Comparison of ENCODE assay signal across 10 cellular contexts in genomic region chr7:116592445-116592844, GRCh38.
DNase-seq lines count a peak whose midpoint lies in the region; ATAC-seq, FAIRE-seq and TF ChIP-seq lines count a peak whose summit lies in the region.
"Had no signal": no experiment of that assay in that cellular context is flagged by ENCODE, and none has a peak within 500 bp of the region (broad histone marks: within the 10 kb centered on the region; RNA-seq: fewer than 3 reads in every experiment).

No MANE protein-coding gene starts in this region.

- peaks cover 15% of the 10 kb centered on the region for H3F3A ChIP-seq in GM23248 (ENCODE audit: insufficient read depth)

- no peaks in the 10 kb centered on the region for H4K20me1 ChIP-seq in GM23248 (ENCODE audit: insufficient read depth)

- H3K9me2 ChIP-seq in GM23248 (ENCODE audit: insufficient read depth) = no peaks in the 10 kb centered on the region

- no peak for TF ChIP-seq CTCF in heart right ventricle (IDR thresholded peaks at IDR 0.05)

- H3K4me1 ChIP-seq in heart right ventricle (peaks cover 0 to 33% (median 30%) of the 10 kb centered on the region in 9 donors), rectal smooth muscle tissue (ENCODE audit: control insufficient read depth, insufficient read depth, low read length) (peaks cover 4% of the 10 kb centered on the region), GM23248 (ENCODE audit: insufficient read depth) (peaks cover 15% of the 10 kb centered on the region)

- no peaks in the 10 kb centered on the region for H3K79me2 ChIP-seq in GM23248 (ENCODE audit: insufficient read depth)

- H2AFZ ChIP-seq in GM23248 = no peak overlapping the region

- FAIRE-seq in RCC 7860 (lab: Jason Lieb, UNC) = peak; percentile 88

- peak overlapping the region in 7 of 10 donors; percentile 2 to 41 (median 18) for H3K4me3 ChIP-seq in heart right ventricle
- peak overlapping the region; percentile 27 for H3K4me3 ChIP-seq in rectal smooth muscle tissue (ENCODE audit: low read length)
- H3K4me3 ChIP-seq in GM23248 = no peak overlapping the region

- no peaks in the 10 kb centered on the region for H3K36me3 ChIP-seq in heart right ventricle
- no peaks in the 10 kb centered on the region for H3K36me3 ChIP-seq in rectal smooth muscle tissue (ENCODE audit: control insufficient read depth, insufficient read depth, low read length)
- no peaks in the 10 kb centered on the region for H3K36me3 ChIP-seq in GM23248 (ENCODE audit: low read depth)

- no peak overlapping the region for H3K9ac ChIP-seq in rectal smooth muscle tissue (ENCODE audit: low read length)
- no peak overlapping the region for H3K9ac ChIP-seq in GM23248

- H3K27ac ChIP-seq in heart right ventricle = peak overlapping the region in 5 of 10 donors; percentile 4 to 49 (median 33)
- H3K27ac ChIP-seq in rectal smooth muscle tissue (ENCODE audit: low read depth, low read length) = no peak overlapping the region
- no peak overlapping the region for H3K27ac ChIP-seq in GM23248
- H3K27ac ChIP-seq: epithelial cell of prostate had no signal

- H3K4me2 ChIP-seq in GM23248 (ENCODE audit: unreplicated experiment) = no peak overlapping the region

- H3K27me3 ChIP-seq in heart right ventricle (peaks cover 0 to 19% (median 0%) of the 10 kb centered on the region in 7 donors), rectal smooth muscle tissue (ENCODE audit: control insufficient read depth, insufficient read depth, low read length) (no peaks in the 10 kb centered on the region), GM23248 (replicated peaks; ENCODE audit: insufficient read depth) (no peaks in the 10 kb centered on the region)

- peak; percentile 69 for DNase-seq in DMS79 (lab: John Stamatoyannopoulos, UW)
- DNase-seq in RCC 7860 (ENCODE audit: low spot score) = peak; percentile 75
- DNase-seq in heart right ventricle = peak; percentile 23 to 36
- no peak for DNase-seq in NCI-H1048 (lab: John Stamatoyannopoulos, UW)
- no peak for DNase-seq in GM23248
- DNase-seq: activated gamma-delta T cell had no signal

- H3K9me3 ChIP-seq in heart right ventricle (no peaks in the 10 kb centered on the region), GM23248 (ENCODE audit: low read depth) (no peaks in the 10 kb centered on the region)

- intact Hi-C loops in heart right ventricle (cut with DNase I) = loop anchor here in 8 of 10 donors (1.0 to 10.0 kb wide), 8 partner anchors 80 to 420 kb away; partner anchors contain the start of gene MET (in 3 of the 8)

- peak; percentile 39 to 92 (median 75) for ATAC-seq in heart right ventricle
- ATAC-seq in HG03342 (IDR thresholded peaks at IDR 0.05; ENCODE audit: unreplicated experiment) = no peak
- ATAC-seq in HG02884 (IDR thresholded peaks at IDR 0.05; ENCODE audit: unreplicated experiment) = no peak

- in situ Hi-C loops in GM23248 (cut with MboI) = loop anchor here (5.0 to 10.0 kb wide), 2 partner anchors 212 to 330 kb away; no protein-coding TSS in a partner anchor

- WGBS in heart right ventricle, 2 donors = 20 to 21% methylated on average over 8 of the region's 8 CpGs
- WGBS in GM23248 (ENCODE audit: low coverage in 1 of 2, low lambda C conversion rate in 2 of 2, missing lambda C conversion rate in 2 of 2), 2 experiments = 86 to 88% methylated on average over 8 of the region's 8 CpGs

Comparison
In these comparisons a context has a peak if more than half of its experiments do, and no peak if none do; other contexts are left out.
1. DNase-seq: peak in DMS79 (single experiment), RCC 7860 (single experiment) and heart right ventricle (2 of 2); none in NCI-H1048 (single experiment) and GM23248 (single experiment).
2. ATAC-seq: peak in heart right ventricle (8 of 8); none in HG03342 (single experiment) and HG02884 (single experiment).